ENCODE assay signal across 8 cellular contexts in the genomic region with DNA sequence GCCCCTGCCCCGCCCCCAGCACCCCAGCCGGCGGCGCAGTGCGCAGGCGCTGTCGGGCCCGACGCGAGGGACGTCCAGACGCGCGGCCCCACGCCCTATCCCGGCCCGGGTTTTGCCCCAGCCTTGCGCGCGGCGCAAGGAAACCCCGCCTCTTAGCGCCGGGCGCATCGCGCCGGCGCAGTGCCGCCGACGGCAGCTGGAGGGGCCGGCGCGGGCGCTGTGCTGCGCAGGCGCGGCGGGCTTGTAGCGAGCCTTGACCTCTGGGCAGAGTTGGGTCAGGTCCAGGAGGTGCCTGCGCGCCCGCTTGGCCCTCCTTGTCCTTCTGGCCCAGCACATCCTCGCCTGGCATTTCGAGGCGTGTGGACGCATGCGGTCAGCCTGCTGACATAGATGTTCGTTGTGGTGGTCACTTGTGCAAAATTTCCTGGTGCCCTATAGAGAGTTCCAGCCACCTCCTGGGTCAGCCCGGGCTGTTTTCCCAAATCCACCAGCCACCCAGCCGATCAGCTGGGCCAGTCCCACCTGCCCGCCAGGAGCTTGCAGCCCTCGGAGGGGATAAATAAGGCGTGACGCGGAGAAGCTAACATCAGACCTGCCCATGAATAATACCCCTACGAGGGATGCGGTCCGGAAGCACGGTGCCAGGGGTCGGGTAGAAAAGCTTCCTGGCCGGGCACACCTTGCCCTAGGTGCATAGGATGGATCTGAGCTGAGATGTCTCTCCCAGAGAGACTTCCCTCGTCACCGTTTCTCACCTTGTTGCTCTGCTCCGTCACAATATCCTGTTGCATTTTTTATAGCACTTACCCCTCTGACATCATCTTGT. TPM values are rescaled to one million over a fixed set of nuclear protein-coding genes. Genes with fewer than 3 reads are reported as not detected.
A peak's percentile ranks its signal among the peaks of the same experiment; 100 is the strongest.
DNase-seq lines count a peak whose midpoint lies in the region; ATAC-seq and TF ChIP-seq lines count a peak whose summit lies in the region.

No MANE protein-coding gene starts in this region.

- TF ChIP-seq CTCF in AG10803 (conservative IDR thresholded peaks at IDR 0.05; ENCODE audit: low read length) = no peak

- ATAC-seq in GM19035 (IDR thresholded peaks at IDR 0.05; ENCODE audit: unreplicated experiment) (peak; percentile 92), HG03280 (IDR thresholded peaks at IDR 0.05; ENCODE audit: unreplicated experiment) (peak; percentile 93)

- peak overlapping the region; percentile 75 for H3K4me3 ChIP-seq in AG10803 (ENCODE audit: low read length)

- DNase-seq in AG10803 (ENCODE audit: low read depth) (peak; percentile 89), NCI-H446 (lab: John Stamatoyannopoulos, UW) (peak; percentile 80 to 95), cerebellum (ENCODE audit: low spot score) (peak; percentile 95), kidney tubule cell (ENCODE audit: low spot score) (peak; percentile 96)
- DNase-seq in activated CD4-positive, CD25-positive, alpha-beta regulatory T cell treated with anti-CD3 and anti-CD28 coated beads, Interleukin-2, amount 50 U/mL, for 72 hours = peak; percentile 98
- DNase-seq in stimulated activated CD4-positive, alpha-beta T cell treated with anti-CD3 and anti-CD28 coated beads, Interleukin-15, amount 100 ng/mL, for 48 hours (ENCODE audit: low read depth in 2 of 2) = peak; percentile 83 to 93

RNA-seq across cellular contexts. Expression of gene PRELID3B, which starts 0.4 kb away (rescaled TPM):
- total RNA-seq in cerebellum = 51.7 TPM

RNA-seq across cellular contexts. Expression of gene ATP5F1E, which starts 10.9 kb away (rescaled TPM):
- total RNA-seq in cerebellum = 25.3 TPM

RNA-seq across cellular contexts. Expression of gene TUBB1, which starts 23.8 kb away (rescaled TPM):
- 1.2 TPM for total RNA-seq in cerebellum

RNA-seq across cellular contexts. Expression of gene CTSZ, which starts 36.0 kb away (rescaled TPM):
- 14.1 TPM for total RNA-seq in cerebellum

Comparison
In these comparisons a context has a peak if more than half of its experiments do, and no peak if none do; other contexts are left out.
1. Peak in every context shown above with its lines: DNase-seq, ATAC-seq and H3K4me3 ChIP-seq.